12 cellular contexts compared by ENCODE assay signal in the genomic region with DNA sequence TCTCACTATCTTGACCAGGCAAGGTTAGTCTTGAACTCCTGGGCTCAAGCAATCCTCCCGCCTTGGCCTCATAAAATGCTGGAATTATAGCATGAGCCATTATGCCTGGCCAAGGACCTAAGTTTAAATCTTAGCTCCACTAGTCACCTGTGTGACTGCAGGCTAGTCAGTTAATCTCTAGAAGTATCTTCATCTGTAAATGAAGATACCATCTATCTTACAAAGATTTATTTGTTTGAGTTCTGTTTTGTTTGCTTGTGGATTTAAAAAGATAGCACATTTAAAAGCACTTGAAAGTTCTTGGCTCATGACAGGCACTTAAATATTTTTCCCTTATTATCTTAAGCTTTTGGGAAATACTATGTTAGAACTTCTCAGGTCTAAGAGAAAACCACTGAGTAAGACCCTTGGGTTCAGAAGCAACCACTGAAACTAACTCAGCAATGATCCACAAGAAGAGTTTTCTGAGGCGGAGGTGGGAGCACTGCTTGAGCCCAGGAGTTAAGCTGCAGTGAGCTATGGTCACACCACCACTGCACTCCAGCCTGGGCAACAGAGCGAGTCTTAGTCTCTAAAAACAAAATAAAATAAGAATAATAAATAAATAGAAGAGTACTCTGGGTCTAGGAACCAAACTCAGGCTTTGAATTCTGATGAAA. TPM values are rescaled to one million over a fixed set of nuclear protein-coding genes. Genes with fewer than 3 reads are reported as not detected.
DNase-seq lines count a peak whose midpoint lies in the region; ATAC-seq, FAIRE-seq and TF ChIP-seq lines count a peak whose summit lies in the region.
"Had no signal": no experiment of that assay in that cellular context is flagged by ENCODE, and none has a peak within 500 bp of the region (broad histone marks: within the 10 kb centered on the region; RNA-seq: fewer than 3 reads in every experiment).

No MANE protein-coding gene starts in this region.

- CTCF ChIA-PET in WTC11 (lab: Charles Lee) (no interaction called here), HepG2 (lab: Yijun Ruan, JAX; ENCODE audit: low intra/inter-chr PET ratio, low total read pairs) (no interaction called here)

- H3K36me3 Mint-ChIP-seq in activated T-cell treated with anti-CD3 and anti-CD28 coated beads, Interleukin-2, amount 50 U/mL, for 4 hours (ENCODE audit: insufficient read depth): peaks cover 31% of the 10 kb centered on the region
- peaks cover 32% of the 10 kb centered on the region for H3K36me3 Mint-ChIP-seq in WTC11

- H3K4me2 ChIP-seq in HepG2 (ENCODE audit: low read depth, low read length) (no peak overlapping the region), Karpas-422 (ENCODE audit: low read depth, low read length, poor library complexity, severe bottlenecking) (no peak overlapping the region)

- no peak for TF ChIP-seq RAD21 in HepG2 (CRISPR knock-in tag; IDR thresholded peaks at IDR 0.05)

- TF ChIP-seq POLR2A in HepG2 (IDR thresholded peaks at IDR 0.05; ENCODE audit: insufficient read depth in 1 of 2, low read depth in 2 of 2, low read length in 2 of 2) (no peak), thyroid gland (IDR thresholded peaks at IDR 0.05) (peak in 1 of 2 donors; percentile 47)

- H3K4me3 Mint-ChIP-seq in activated T-cell treated with anti-CD3 and anti-CD28 coated beads, Interleukin-2, amount 50 U/mL, for 4 hours: peak overlapping the region; percentile 52
- H3K4me3 Mint-ChIP-seq in WTC11: no peak overlapping the region
- H3K4me3 Mint-ChIP-seq: activated B cell treated with CpG ODN at 0.5 μM for 24 hours had no signal

- FAIRE-seq in HepG2 (lab: Jason Lieb, UNC): no peak

- no peak overlapping the region for H3K4me3 ChIP-seq in HepG2 (replicated peaks in 1 of 3; ENCODE audit: insufficient read depth in 1 of 3, low read depth in 2 of 3, low read length in 3 of 3)
- H3K4me3 ChIP-seq in thyroid gland (replicated peaks in 1 of 3): no peak overlapping the region
- H3K4me3 ChIP-seq in Karpas-422 (ENCODE audit: low read length): no peak overlapping the region
- H3K4me3 ChIP-seq: adrenal gland, lung had no signal

- H3K9me3 ChIP-seq in HepG2 (ENCODE audit: low read length): 0 out of 2 replicates have a peak, but pooled peaks cover 8% of the 10 kb centered on the region
- H3K9me3 ChIP-seq in thyroid gland: no peaks in the 10 kb centered on the region
- no peaks in the 10 kb centered on the region for H3K9me3 ChIP-seq in Karpas-422 (ENCODE audit: low read length)

- in situ Hi-C loops in HepG2 (cut with HindIII; ENCODE audit: extremely low pct_ligation_motif_present, low pct_unique_long_range_greater_than_20kb): no loop called here

- peak in 1 of 2 donors; percentile 12 for ATAC-seq in activated T-cell treated with anti-CD3 and anti-CD28 coated beads, Interleukin-2, amount 50 U/mL, for 4 hours
- ATAC-seq in WTC11 (no peak), HepG2 (no peak), HG03139 (IDR thresholded peaks at IDR 0.05; ENCODE audit: unreplicated experiment) (no peak)

- H2AFZ ChIP-seq in HepG2 (ENCODE audit: low read length): no peak overlapping the region
- H2AFZ ChIP-seq in Karpas-422 (ENCODE audit: low read length): no peak overlapping the region

- no TSS peak for BruUV-seq in HepG2 (replicated peaks; lab: Mats Ljungman, UMichigan)

- H3K27ac ChIP-seq in HepG2 (ENCODE audit: extremely low read length, insufficient read depth, low read length) (peak overlapping the region; percentile 18), thyroid gland (peak overlapping the region; percentile 92 to 96 (median 93)), Karpas-422 (ENCODE audit: low read length) (no peak overlapping the region)

- WGBS in HepG2 (ENCODE audit: low lambda C conversion rate): 80% methylated on average over 3 of the region's 3 CpGs
- 49 to 70% methylated on average over 3 of the region's 3 CpGs for WGBS in thyroid gland, 2 donors

- H3K27ac Mint-ChIP-seq in WTC11: 0 out of 2 replicates have a peak overlapping the region, but pooled peaks have one; percentile 8
- H3K27ac Mint-ChIP-seq: activated B cell treated with CpG ODN at 0.5 μM for 24 hours had no signal

- TF ChIP-seq CTCF in WTC11 (IDR thresholded peaks at IDR 0.05) (no peak), HepG2 (CRISPR knock-in tag; IDR thresholded peaks at IDR 0.05) (no peak), thyroid gland (IDR thresholded peaks at IDR 0.05) (no peak)

- POLR2A ChIA-PET in WTC11 (lab: Charles Lee): no interaction called here
- POLR2A ChIA-PET in HepG2 (lab: Yijun Ruan, JAX): interaction anchor here (1.2 to 2.1 kb wide), 3 partner anchors 9 to 19 kb away, joined by 3 to 9 read pairs (median 4); partner anchors contain the start of gene TMEM245

- intact Hi-C loops in HepG2 (cut with micrococcal nuclease; ENCODE audit: unreplicated experiment): no loop called here
- intact Hi-C loops in thyroid gland (cut with DNase I): no loop called here

- H3K9me2 ChIP-seq in Karpas-422 (replicated peaks; ENCODE audit: insufficient read depth, low read length): no peaks in the 10 kb centered on the region

- TF ChIP-seq EP300 in HepG2 (IDR thresholded peaks at IDR 0.05; ENCODE audit: low read depth in 2 of 2, low read length in 2 of 2) (no peak), HepG2 (CRISPR knock-in tag; IDR thresholded peaks at IDR 0.05; ENCODE audit: borderline replicate concordance) (no peak)

- no peaks in the 10 kb centered on the region for H3K27me3 ChIP-seq in HepG2 (ENCODE audit: control insufficient read depth in 1 of 2, insufficient read depth in 2 of 2, low read length in 2 of 2)
- H3K27me3 ChIP-seq in thyroid gland: no peaks in the 10 kb centered on the region
- no peaks in the 10 kb centered on the region for H3K27me3 ChIP-seq in Karpas-422 (ENCODE audit: low read length)
- H3K27me3 ChIP-seq: adrenal gland had no signal

- peaks cover 4% of the 10 kb centered on the region for H3K9me3 Mint-ChIP-seq in activated T-cell treated with anti-CD3 and anti-CD28 coated beads, Interleukin-2, amount 50 U/mL, for 4 hours
- H3K9me3 Mint-ChIP-seq in WTC11: peaks cover 3% of the 10 kb centered on the region

- H3K9ac ChIP-seq in HepG2 (ENCODE audit: insufficient read depth, low read depth, low read length) (no peak overlapping the region), Karpas-422 (ENCODE audit: low read length) (no peak overlapping the region)

- H3K36me3 ChIP-seq in HepG2 (replicated peaks in 1 of 2; ENCODE audit: control insufficient read depth in 1 of 2, insufficient read depth in 2 of 2, low read length in 2 of 2) (peaks cover 8 to 34% of the 10 kb centered on the region in 2 experiments), thyroid gland (peaks cover 0 to 5% of the 10 kb centered on the region in 2 donors), Karpas-422 (ENCODE audit: insufficient read depth, low read length) (peaks cover 41% of the 10 kb centered on the region)

- H3K4me1 ChIP-seq in HepG2 (ENCODE audit: insufficient read depth, low read length) (peaks cover 62% of the 10 kb centered on the region), thyroid gland (peaks cover 69 to 72% of the 10 kb centered on the region in 2 donors), Karpas-422 (ENCODE audit: low read length) (peaks cover 26% of the 10 kb centered on the region)

- H3K79me2 ChIP-seq in HepG2 (ENCODE audit: insufficient read depth, low read length) (peaks cover 100% of the 10 kb centered on the region), Karpas-422 (ENCODE audit: low read length) (peaks cover 99% of the 10 kb centered on the region)

- no peaks in the 10 kb centered on the region for H3K27me3 Mint-ChIP-seq in activated T-cell treated with anti-CD3 and anti-CD28 coated beads, Interleukin-2, amount 50 U/mL, for 4 hours (ENCODE audit: low read depth)
- no peaks in the 10 kb centered on the region for H3K27me3 Mint-ChIP-seq in WTC11 (ENCODE audit: low read depth)
- H3K27me3 Mint-ChIP-seq: activated B cell treated with CpG ODN at 0.5 μM for 24 hours had no signal

- H4K20me1 ChIP-seq in HepG2 (ENCODE audit: insufficient read depth, low read length): no peaks in the 10 kb centered on the region
- peaks cover 2% of the 10 kb centered on the region for H4K20me1 ChIP-seq in Karpas-422 (ENCODE audit: insufficient read depth, low read depth, low read length)

- no peak for DNase-seq in activated T-cell treated with anti-CD3 and anti-CD28 coated beads, Interleukin-2, amount 50 U/mL, for 4 hours
- DNase-seq in activated T-cell treated with anti-CD3 and anti-CD28 coated beads for 4 hours (no peak), WTC11 (ENCODE audit: low spot score) (no peak), HepG2 (ENCODE audit: low spot score) (no peak), thyroid gland (peak; percentile 75 to 80), Karpas-422 (no peak), Kasumi-1 (lab: John Stamatoyannopoulos, UW) (no peak)
- DNase-seq: activated B cell treated with CpG ODN at 0.5 μM for 24 hours, adrenal gland, head of caudate nucleus had no signal

- H3K4me1 Mint-ChIP-seq in activated T-cell treated with anti-CD3 and anti-CD28 coated beads, Interleukin-2, amount 50 U/mL, for 4 hours (ENCODE audit: low read depth): peaks cover 74% of the 10 kb centered on the region
- peaks cover 39% of the 10 kb centered on the region for H3K4me1 Mint-ChIP-seq in WTC11

RNA-seq across cellular contexts. Expression of gene TMEM245, which starts 19.1 kb away (rescaled TPM):
- total RNA-seq in activated T-cell treated with anti-CD3 and anti-CD28 coated beads, Interleukin-2, amount 50 U/mL, for 4 hours: 10 to 100 TPM; 18.7 to 19.6 (median 19.0) TPM
- total RNA-seq in WTC11 (2021) (40.8 to 47.2 TPM (median 43.2 TPM) in 3 replicates), HepG2 (2016; rRNA removed; fragmentation: Illumina TruSeq; extraction: Trizol) (39.7 and 55.4 TPM in 2 replicates), thyroid gland (100 to 1,000 TPM; 222 to 549 (median 318) TPM)
- total RNA-seq in HepG2 (2016; cell fraction: cytosol; rRNA removed; fragmentation: Illumina TruSeq; extraction: Trizol; ENCODE audit: low read depth): 31.4 and 37.1 TPM in 2 replicates
- total RNA-seq in HepG2 (2016; cell fraction: insoluble cytoplasmic fraction; rRNA removed; fragmentation: Illumina TruSeq; extraction: Trizol): 37.5 and 55.7 TPM in 2 replicates
- 23.4 and 26.2 TPM in 2 replicates for total RNA-seq in HepG2 (2016; cell fraction: membrane; rRNA removed; fragmentation: Illumina TruSeq; extraction: Trizol)
- total RNA-seq in HepG2 (2016; cell fraction: nucleus; rRNA removed; fragmentation: Illumina TruSeq; extraction: Trizol): 66.5 and 76.9 TPM in 2 replicates
- polyA plus RNA-seq in HepG2 (2011; rRNA removed): 40.1 and 53.5 TPM in 2 replicates
- 37.5 and 46.4 TPM in 2 replicates for polyA plus RNA-seq in HepG2 (2011; cell fraction: cytosol; rRNA removed)
- 19.8 and 20.7 TPM in 2 replicates for polyA plus RNA-seq in HepG2 (2011; cell fraction: nucleus; rRNA removed)
- polyA plus RNA-seq in HepG2 (2012): 38.8 and 42.3 TPM in 2 replicates
- 2.8 and 3.1 TPM in 2 replicates for polyA plus RNA-seq in HepG2 (2016; cell fraction: cytosol; fragmentation: Illumina TruSeq; extraction: Trizol; ENCODE audit: low read depth)
- 21.3 and 22.2 TPM in 2 replicates for polyA plus RNA-seq in HepG2 (2016; cell fraction: insoluble cytoplasmic fraction; fragmentation: Illumina TruSeq; extraction: Trizol; ENCODE audit: low read depth)
- 6.3 and 7.1 TPM in 2 replicates for polyA plus RNA-seq in HepG2 (2016; cell fraction: membrane; fragmentation: Illumina TruSeq; extraction: Trizol; ENCODE audit: low read depth)
- 47.4 and 49.5 TPM in 2 replicates for polyA plus RNA-seq in HepG2 (2016; cell fraction: nucleus; fragmentation: Illumina TruSeq; extraction: Trizol; ENCODE audit: insufficient read depth, low read depth)
- 159 and 167 TPM in 2 replicates for polyA minus RNA-seq in HepG2 (2011; rRNA and poly(A)+ RNA removed; ENCODE audit: low replicate concordance)
- 73.8 and 78.2 TPM in 2 replicates for polyA minus RNA-seq in HepG2 (2011; cell fraction: cytosol; rRNA and poly(A)+ RNA removed)
- 70.7 and 85.5 TPM in 2 replicates for polyA minus RNA-seq in HepG2 (2011; cell fraction: nucleus; rRNA and poly(A)+ RNA removed)
- total RNA-seq in Karpas-422 (2014; rRNA removed; shearing (Covaris generic); ENCODE audit: low replicate concordance): 24.2 and 37.9 TPM in 2 replicates

Comparison
In these comparisons a context has a peak if more than half of its experiments do, and no peak if none do; other contexts are left out.
1. DNase-seq: peak in thyroid gland (2 of 2); none in activated T-cell treated with anti-CD3 and anti-CD28 coated beads, Interleukin-2, amount 50 U/mL, for 4 hours (single experiment), activated T-cell treated with anti-CD3 and anti-CD28 coated beads for 4 hours (single experiment), WTC11 (single experiment), HepG2 (single experiment), Karpas-422 (single experiment) and Kasumi-1 (0 of 2).